ENCODE assay signal across 18 cellular contexts in genomic region chr13:21741396-21741795, GRCh38.
DNase-seq lines count a peak whose midpoint lies in the region; ATAC-seq, FAIRE-seq and TF ChIP-seq lines count a peak whose summit lies in the region.
"Had no signal": no experiment of that assay in that cellular context is flagged by ENCODE, and none has a peak within 500 bp of the region (broad histone marks: within the 10 kb centered on the region; RNA-seq: fewer than 3 reads in every experiment).

No MANE protein-coding gene starts in this region.

- DNase-seq in H1 (ENCODE audit: low read depth in 1 of 2, low spot score in 2 of 2) (no peak), left colon (no peak), ureter (ENCODE audit: low spot score) (peak; percentile 1), KG1 (lab: John Stamatoyannopoulos, UW) (no peak), NCI-H187 (lab: John Stamatoyannopoulos, UW) (no peak)
- DNase-seq: C1 segment of cervical spinal cord; Calu3; CD4-positive, alpha-beta memory T cell; COR-L47; DMS53; DMS79 treated with DMSO at 0.1 percent for 48 hours; GF-D8; GOT3; H7; HCEC 1CT had no signal

- H3K4me1 ChIP-seq in H1 (replicated peaks in 1 of 4; ENCODE audit: control insufficient read depth in 3 of 4, insufficient read depth in 4 of 4, low read length in 3 of 4) = no peaks in the 10 kb centered on the region

- H3K27me3 ChIP-seq in H1 (replicated peaks in 1 of 4; ENCODE audit: control insufficient read depth in 3 of 4, extremely low read depth in 1 of 4, insufficient read depth in 3 of 4, low read length in 3 of 4) = no peaks in the 10 kb centered on the region

- H3K4me3 ChIP-seq in H1 (ENCODE audit: extremely low read depth in 1 of 4, insufficient read depth in 2 of 4, low read depth in 3 of 4, low read length in 4 of 4) = no peak overlapping the region

- H3K23me2 ChIP-seq in H1 (ENCODE audit: low read depth, low read length) = peaks cover 3% of the 10 kb centered on the region; the same call in 1 of the 2 replicates

- intact Hi-C loops in left colon (cut with DNase I, micrococcal nuclease) = no loop called here

- no peak overlapping the region for H2BK15ac ChIP-seq in H1 (ENCODE audit: low read length)

- H2AK5ac ChIP-seq in H1 (ENCODE audit: low read depth, low read length) = no peak overlapping the region

- no peak overlapping the region for H2BK5ac ChIP-seq in H1 (ENCODE audit: low read depth, low read length)

- TF ChIP-seq CTCF in H1 (IDR thresholded peaks at IDR 0.05; ENCODE audit: control extremely low read depth in 1 of 3, insufficient read depth in 1 of 3, low read depth in 1 of 3, low read length in 3 of 3) = no peak

- no peak overlapping the region for H2BK12ac ChIP-seq in H1 (ENCODE audit: low read depth, low read length)

- no peak overlapping the region for H3K56ac ChIP-seq in H1 (replicated peaks; ENCODE audit: insufficient read length, low read depth, low read length)

- H3K9ac ChIP-seq in H1 (replicated peaks in 1 of 4; ENCODE audit: extremely low read depth in 1 of 4, low read depth in 3 of 4, low read length in 3 of 4) = no peak overlapping the region

- H3K79me1 ChIP-seq in H1 (ENCODE audit: low read depth, low read length) = no peaks in the 10 kb centered on the region

- H4K91ac ChIP-seq in H1 (replicated peaks; ENCODE audit: insufficient read length, low read length) = no peak overlapping the region

- ATAC-seq in left colon (peak; percentile 45), GM18909 (IDR thresholded peaks at IDR 0.05; ENCODE audit: poor library complexity, unreplicated experiment) (no peak)

- H3K23ac ChIP-seq in H1 (ENCODE audit: insufficient read length) = no peak overlapping the region

- H2AFZ ChIP-seq in H1 (ENCODE audit: low read length) = no peak overlapping the region

- H4K8ac ChIP-seq in H1 (ENCODE audit: extremely low read depth, insufficient read depth, low read length) = no peak overlapping the region

- H2BK20ac ChIP-seq in H1 (ENCODE audit: low read length) = no peak overlapping the region

- no peak overlapping the region for H3K14ac ChIP-seq in H1 (ENCODE audit: insufficient read length)

- TF ChIP-seq POLR2A in H1 (IDR thresholded peaks at IDR 0.05; ENCODE audit: control extremely low read depth in 1 of 2, low read depth in 2 of 2, low read length in 2 of 2) = no peak

- no peak for FAIRE-seq in H1 (lab: Jason Lieb, UNC)
- FAIRE-seq: GM12891, GM18507 had no signal

- no peak overlapping the region for H3K4ac ChIP-seq in H1 (replicated peaks; ENCODE audit: insufficient read length, low read depth, low read length)

- no peak overlapping the region for H3K27ac ChIP-seq in H1 (ENCODE audit: low read depth, low read length)

- H3K18ac ChIP-seq in H1 (ENCODE audit: extremely low read depth, low read length) = no peak overlapping the region

- H4K20me1 ChIP-seq in H1 (replicated peaks in 1 of 2; ENCODE audit: control insufficient read depth in 1 of 2, insufficient read depth in 2 of 2, low read length in 2 of 2) = no peaks in the 10 kb centered on the region

- H3K36me3 ChIP-seq in H1 (ENCODE audit: control insufficient read depth in 2 of 4, insufficient read depth in 4 of 4, low read length in 3 of 4) = no peaks in the 10 kb centered on the region

- H3K4me2 ChIP-seq in H1 (ENCODE audit: insufficient read depth in 1 of 2, low read depth in 2 of 2, low read length in 2 of 2) = no peak overlapping the region

- H4K5ac ChIP-seq in H1 (ENCODE audit: insufficient read length, low read depth, low read length) = no peak overlapping the region

- H2BK120ac ChIP-seq in H1 (replicated peaks; ENCODE audit: low read depth, low read length) = no peak overlapping the region

- POLR2A ChIA-PET in H1 (lab: Charles Lee; ENCODE audit: partially characterized antibody) = no interaction called here

- TF ChIP-seq EP300 in H1 (IDR thresholded peaks at IDR 0.05; ENCODE audit: borderline replicate concordance in 1 of 2, low read depth in 2 of 2, low read length in 2 of 2) = no peak

- H3K9me3 ChIP-seq in H1 (ENCODE audit: insufficient read depth in 2 of 2, low read depth in 1 of 2, low read length in 1 of 2) = no peaks in the 10 kb centered on the region

- no peak for TF ChIP-seq RAD21 in H1 (IDR thresholded peaks at IDR 0.05 in 1 of 2, conservative IDR thresholded peaks at IDR 0.05 in 1 of 2; ENCODE audit: low read depth in 2 of 2, low read length in 2 of 2)

- 86% methylated on average over 4 of the region's 4 CpGs; no CpG with 5 or more reads in 1 of the 2 experiments for WGBS in H1 (ENCODE audit: extremely low coverage in 1 of 2, insufficient coverage in 1 of 2, insufficient read length in 1 of 2, insufficient replicate concordance in 2 of 2, low coverage in 1 of 2, low lambda C conversion rate in 2 of 2, missing lambda C conversion rate in 1 of 2), 2 experiments

- CTCF ChIA-PET in H1 (lab: Charles Lee; ENCODE audit: partially characterized antibody) = no interaction called here

- H3K79me2 ChIP-seq in H1 (ENCODE audit: control insufficient read depth in 1 of 2, insufficient read depth in 2 of 2, low read length in 2 of 2) = no peaks in the 10 kb centered on the region

TF ChIP-seq in H1, 55 proteins besides CTCF, POLR2A, EP300 and RAD21:
- TF ChIP-seq FOSL1 (IDR thresholded peaks at IDR 0.05; ENCODE audit: insufficient read depth, low read depth, low read length) (no peak), KDM4A (IDR thresholded peaks at IDR 0.05; ENCODE audit: low read depth, low read length, severe bottlenecking) (peak; percentile 11)
